ENCODE assay signal across 20 cellular contexts in genomic region chr13:30071890-30072817, GRCh38.
DNase-seq lines count a peak whose midpoint lies in the region; ATAC-seq, FAIRE-seq and TF ChIP-seq lines count a peak whose summit lies in the region.
"Had no signal": no experiment of that assay in that cellular context is flagged by ENCODE, and none has a peak within 500 bp of the region (broad histone marks: within the 10 kb centered on the region; RNA-seq: fewer than 3 reads in every experiment).

No MANE protein-coding gene starts in this region.

- FAIRE-seq in bronchial epithelial cell (lab: Jason Lieb, UNC): no peak

- TF ChIP-seq POLR2A in stomach (IDR thresholded peaks at IDR 0.05): no peak

- no peak overlapping the region for H3K27ac ChIP-seq in left lung
- H3K27ac ChIP-seq in stomach: peak overlapping the region; percentile 78 to 94 (median 84)
- H3K27ac ChIP-seq: cardiac muscle cell, neural progenitor cell, right atrium auricular region, SJCRH30 had no signal

- H3K36me3 ChIP-seq in bronchial epithelial cell (ENCODE audit: control insufficient read depth, insufficient read depth, low read length) (no peaks in the 10 kb centered on the region), left lung (no peaks in the 10 kb centered on the region), stomach (no peaks in the 10 kb centered on the region)
- H3K36me3 ChIP-seq: cardiac muscle cell, neural progenitor cell, right atrium auricular region, SJCRH30 had no signal

- intact Hi-C loops in left lung (cut with DNase I): no loop called here
- intact Hi-C loops in stomach (cut with DNase I; ENCODE audit: low total_unique reads): no loop called here

- H3K4me3 ChIP-seq in LNCaP clone FGC (ENCODE audit: low read depth, low read length) (no peak overlapping the region), bronchial epithelial cell (ENCODE audit: low read depth, low read length) (no peak overlapping the region), left lung (no peak overlapping the region), stomach (no peak overlapping the region)
- H3K4me3 ChIP-seq: cardiac muscle cell, neural progenitor cell, right atrium auricular region, SJCRH30 had no signal

- H3K27me3 ChIP-seq in bronchial epithelial cell (ENCODE audit: control insufficient read depth, insufficient read depth, low read length) (no peaks in the 10 kb centered on the region), left lung (no peaks in the 10 kb centered on the region), stomach (no peaks in the 10 kb centered on the region)
- H3K27me3 ChIP-seq: cardiac muscle cell, neural progenitor cell, right atrium auricular region, SJCRH30 had no signal

- H3K9me3 ChIP-seq in left lung (no peaks in the 10 kb centered on the region), stomach (no peaks in the 10 kb centered on the region)
- H3K9me3 ChIP-seq: right atrium auricular region, SJCRH30 had no signal

- TF ChIP-seq CTCF in LNCaP clone FGC (IDR thresholded peaks at IDR 0.05; ENCODE audit: control insufficient read depth, extremely low read depth, insufficient read depth): no peak
- TF ChIP-seq CTCF in bronchial epithelial cell (IDR thresholded peaks at IDR 0.05; ENCODE audit: insufficient read depth, low read length, severe bottlenecking): no peak
- no peak for TF ChIP-seq CTCF in left lung (IDR thresholded peaks at IDR 0.05)
- no peak for TF ChIP-seq CTCF in stomach (IDR thresholded peaks at IDR 0.05)

- no peaks in the 10 kb centered on the region for H3K4me1 ChIP-seq in left lung
- peaks cover 0 to 20% (median 7%) of the 10 kb centered on the region in 4 donors for H3K4me1 ChIP-seq in stomach
- H3K4me1 ChIP-seq: right atrium auricular region, SJCRH30 had no signal

- no peak for TF ChIP-seq EP300 in stomach (IDR thresholded peaks at IDR 0.05)

- ATAC-seq in left lung: peak; percentile 95

- 36 to 56% (median 40%) methylated on average over 10 of the region's 10 CpGs for WGBS in stomach, 5 donors

- DNase-seq in LNCaP clone FGC (ENCODE audit: low read depth) (peak; percentile 90), bronchial epithelial cell (ENCODE audit: low read depth) (peak; percentile 83), left lung (peak; percentile 42 to 74), stomach (peak; percentile 92), A172 (ENCODE audit: low spot score) (no peak), germinal center (ENCODE audit: low spot score) (no peak), NCI-H446 treated with DMSO at 0.1 percent for 48 hours (lab: John Stamatoyannopoulos, UW) (no peak), HPDE6-E6E7 (ENCODE audit: extremely low spot score) (no peak)
- DNase-seq: activated gamma-delta T cell; CD4-positive, alpha-beta T cell; foreskin melanocyte; GDM1; NCI-H146; NCI-H82; OCI-M1; SJCRH30; stimulated activated CD4-positive, alpha-beta T cell treated with anti-CD3 and anti-CD28 coated beads, Interleukin-15, amount 100 ng/mL, for 24 hours had no signal

Comparison
In these comparisons a context has a peak if more than half of its experiments do, and no peak if none do; other contexts are left out.
1. DNase-seq: peak in LNCaP clone FGC (single experiment), bronchial epithelial cell (single experiment), left lung (2 of 2) and stomach (single experiment); none in A172 (single experiment), germinal center (single experiment), NCI-H446 treated with DMSO at 0.1 percent for 48 hours (single experiment) and HPDE6-E6E7 (single experiment).
2. H3K27ac ChIP-seq: peak in stomach (5 of 5); none in left lung (0 of 2).